Comparison of ENCODE assay signal across 14 cellular contexts in genomic region chr1:157776971-157777386, GRCh38. TPM values are rescaled to one million over a fixed set of nuclear protein-coding genes. Genes with fewer than 3 reads are reported as not detected.
DNase-seq lines count a peak whose midpoint lies in the region; ATAC-seq and TF ChIP-seq lines count a peak whose summit lies in the region.
"Had no signal": no experiment of that assay in that cellular context is flagged by ENCODE, and none has a peak within 500 bp of the region (broad histone marks: within the 10 kb centered on the region; RNA-seq: fewer than 3 reads in every experiment).

Gene FCRL2 (minus strand): TSS chr1:157777132. CDS start chr1:157777073, 59 bp downstream.

- no peak within 1 kb of the TSS for H3K4me3 ChIP-seq in epithelial cell of proximal tubule (ENCODE audit: low read depth, low read length)

- peak; percentile 12 for DNase-seq in epithelial cell of proximal tubule (ENCODE audit: low read depth)
- no peak for DNase-seq in SW 1271 (lab: John Stamatoyannopoulos, UW)
- no peak for DNase-seq in NCI-H226
- no peak for DNase-seq in NK-92 (lab: John Stamatoyannopoulos, UW; ENCODE audit: unreplicated experiment)
- DNase-seq: activated CD4-positive, alpha-beta T cell treated with anti-CD3 and anti-CD28 coated beads for 36 hours; activated naive CD4-positive, alpha-beta T cell; mammary epithelial cell; NCI-H1417; trophoblast cell had no signal

- TF ChIP-seq CTCF in epithelial cell of proximal tubule (conservative IDR thresholded peaks at IDR 0.05; ENCODE audit: low read depth, low read length): no peak

- ATAC-seq in GM18861 (IDR thresholded peaks at IDR 0.05; ENCODE audit: unreplicated experiment) (peak; percentile 72), GM21786 (IDR thresholded peaks at IDR 0.05; ENCODE audit: unreplicated experiment) (peak; percentile 58), HG03521 (IDR thresholded peaks at IDR 0.05; ENCODE audit: unreplicated experiment) (peak; percentile 53), GM19328 (IDR thresholded peaks at IDR 0.05; ENCODE audit: unreplicated experiment) (no peak)
- ATAC-seq: activated CD4-positive, alpha-beta T cell treated with anti-CD3 and anti-CD28 coated beads for 36 hours had no signal

RNA-seq across cellular contexts. Expression of gene FCRL2, which starts in this region (rescaled TPM):
- total RNA-seq in epithelial cell of proximal tubule: not detected in 2 replicates
- total RNA-seq: activated CD4-positive, alpha-beta T cell treated with anti-CD3 and anti-CD28 coated beads for 36 hours; mammary epithelial cell; progenitor cell of endocrine pancreas had no signal

Comparison
In these comparisons a context has a peak if more than half of its experiments do, and no peak if none do; other contexts are left out.
1. Peak in DNase-seq in epithelial cell of proximal tubule; RNA of the gene not detected or under 1 TPM.